1 cellular context compared by ENCODE assay signal in the genomic region with DNA sequence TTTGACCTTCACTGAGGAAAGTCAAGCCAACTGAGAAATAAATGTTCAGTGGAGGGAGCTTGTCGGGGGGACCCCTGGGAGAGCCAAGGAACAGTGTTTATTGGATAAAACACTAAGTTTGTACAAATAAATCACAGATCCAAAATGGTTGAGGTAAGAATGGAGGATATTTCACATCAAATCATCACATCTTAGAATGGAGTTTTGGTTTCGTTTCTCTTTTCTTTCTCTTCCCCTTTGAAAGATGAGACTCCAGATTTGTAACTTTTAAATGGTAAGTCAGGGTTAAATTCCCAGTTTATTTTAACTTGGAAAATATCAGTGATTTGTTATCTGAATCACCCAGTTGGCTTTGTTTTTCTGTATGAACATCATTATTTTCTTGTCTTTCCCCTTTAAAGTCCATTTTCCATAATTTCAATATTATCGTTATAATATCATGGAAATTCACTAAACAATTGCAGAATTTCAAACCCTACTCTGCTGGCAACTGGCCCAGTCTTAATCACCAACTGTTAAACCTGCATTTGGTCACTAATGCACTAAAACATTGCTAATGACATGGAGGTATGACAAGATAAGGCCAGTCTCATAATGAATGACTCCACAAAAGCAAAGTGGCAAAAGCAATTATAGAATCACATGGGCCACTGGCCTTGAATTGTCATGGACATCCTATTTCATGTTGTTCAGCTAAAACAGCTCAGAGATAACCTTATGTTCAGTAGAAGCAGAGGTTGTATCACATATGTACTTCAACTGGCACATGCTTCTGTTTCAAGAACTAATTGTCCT.
TF ChIP-seq lines count a peak whose summit lies in the region.

No MANE protein-coding gene starts in this region.

TF ChIP-seq in SK-N-SH, 30 proteins besides CTCF, POLR2A, EP300 and RAD21 (continued from another document):
- TF ChIP-seq, protein P1, sequence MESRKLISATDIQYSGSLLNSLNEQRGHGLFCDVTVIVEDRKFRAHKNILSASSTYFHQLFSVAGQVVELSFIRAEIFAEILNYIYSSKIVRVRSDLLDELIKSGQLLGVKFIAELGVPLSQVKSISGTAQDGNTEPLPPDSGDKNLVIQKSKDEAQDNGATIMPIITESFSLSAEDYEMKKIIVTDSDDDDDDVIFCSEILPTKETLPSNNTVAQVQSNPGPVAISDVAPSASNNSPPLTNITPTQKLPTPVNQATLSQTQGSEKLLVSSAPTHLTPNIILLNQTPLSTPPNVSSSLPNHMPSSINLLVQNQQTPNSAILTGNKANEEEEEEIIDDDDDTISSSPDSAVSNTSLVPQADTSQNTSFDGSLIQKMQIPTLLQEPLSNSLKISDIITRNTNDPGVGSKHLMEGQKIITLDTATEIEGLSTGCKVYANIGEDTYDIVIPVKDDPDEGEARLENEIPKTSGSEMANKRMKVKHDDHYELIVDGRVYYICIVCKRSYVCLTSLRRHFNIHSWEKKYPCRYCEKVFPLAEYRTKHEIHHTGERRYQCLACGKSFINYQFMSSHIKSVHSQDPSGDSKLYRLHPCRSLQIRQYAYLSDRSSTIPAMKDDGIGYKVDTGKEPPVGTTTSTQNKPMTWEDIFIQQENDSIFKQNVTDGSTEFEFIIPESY (IDR thresholded peaks at IDR 0.05; ENCODE audit: borderline replicate concordance, low read depth): peak; percentile 32; the same call in 1 of the 2 replicates
- TF ChIP-seq FOSL2 (IDR thresholded peaks at IDR 0.05; ENCODE audit: borderline replicate concordance, low read depth) (0 out of 2 replicates have a peak, but pooled peaks have one; percentile 4), MEF2A (IDR thresholded peaks at IDR 0.05; ENCODE audit: borderline replicate concordance, low read depth) (no peak), ELF1 (IDR thresholded peaks at IDR 0.05) (no peak), RFX5 (IDR thresholded peaks at IDR 0.05; ENCODE audit: low read length) (0 out of 2 replicates have a peak, but pooled peaks have one; percentile 43), CHD2 (IDR thresholded peaks at IDR 0.05; ENCODE audit: low read length, partially characterized antibody) (peak; percentile 93), NRF1 (IDR thresholded peaks at IDR 0.05; ENCODE audit: low read depth, low read length) (no peak), TCF12 (IDR thresholded peaks at IDR 0.05) (peak; percentile 96), MXI1 (IDR thresholded peaks at IDR 0.05; ENCODE audit: low read depth, low read length) (peak; percentile 65; the same call in 1 of the 2 replicates), FOXM1 (IDR thresholded peaks at IDR 0.05; ENCODE audit: low read depth) (peak; percentile 65; the same call in 1 of the 2 replicates), JUND (IDR thresholded peaks at IDR 0.05) (peak; percentile 74), GATA2 (CRISPR knock-in tag; IDR thresholded peaks at IDR 0.05) (peak; percentile 99), SMC3 (IDR thresholded peaks at IDR 0.05; ENCODE audit: low read depth, low read length) (peak; percentile 15; the same call in 1 of the 2 replicates), TEAD4 (IDR thresholded peaks at IDR 0.05; ENCODE audit: borderline replicate concordance, insufficient read depth) (peak; percentile 87), FOXJ3 (CRISPR knock-in tag; IDR thresholded peaks at IDR 0.05) (peak; percentile 97), NFIC (IDR thresholded peaks at IDR 0.05; ENCODE audit: borderline replicate concordance) (peak; percentile 89), EZH2phosphoT487 (IDR thresholded peaks at IDR 0.05; ENCODE audit: borderline replicate concordance, low read depth) (no peak), RXRA (IDR thresholded peaks at IDR 0.05; ENCODE audit: borderline replicate concordance, low read depth) (no peak), RCOR1 (IDR thresholded peaks at IDR 0.05; ENCODE audit: low read length) (peak; percentile 99), SIN3A (IDR thresholded peaks at IDR 0.05; ENCODE audit: borderline replicate concordance, low read depth, low read length) (0 out of 2 replicates have a peak, but pooled peaks have one; percentile 67), POLR2AphosphoS5 (IDR thresholded peaks at IDR 0.05; ENCODE audit: low read depth, low read length) (peak; percentile 87), YY1 (IDR thresholded peaks at IDR 0.05; ENCODE audit: low read depth) (no peak), GABPA (IDR thresholded peaks at IDR 0.05; ENCODE audit: low read depth) (no peak), TAF1 (IDR thresholded peaks at IDR 0.05; ENCODE audit: borderline replicate concordance, low read depth, low read length) (no peak)
- TF ChIP-seq, protein P2, sequence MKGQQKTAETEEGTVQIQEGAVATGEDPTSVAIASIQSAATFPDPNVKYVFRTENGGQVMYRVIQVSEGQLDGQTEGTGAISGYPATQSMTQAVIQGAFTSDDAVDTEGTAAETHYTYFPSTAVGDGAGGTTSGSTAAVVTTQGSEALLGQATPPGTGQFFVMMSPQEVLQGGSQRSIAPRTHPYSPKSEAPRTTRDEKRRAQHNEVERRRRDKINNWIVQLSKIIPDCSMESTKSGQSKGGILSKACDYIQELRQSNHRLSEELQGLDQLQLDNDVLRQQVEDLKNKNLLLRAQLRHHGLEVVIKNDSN (IDR thresholded peaks at IDR 0.05; ENCODE audit: borderline replicate concordance, low read depth): peak; percentile 64; the same call in 1 of the 2 replicates
- TF ChIP-seq, protein P3, sequence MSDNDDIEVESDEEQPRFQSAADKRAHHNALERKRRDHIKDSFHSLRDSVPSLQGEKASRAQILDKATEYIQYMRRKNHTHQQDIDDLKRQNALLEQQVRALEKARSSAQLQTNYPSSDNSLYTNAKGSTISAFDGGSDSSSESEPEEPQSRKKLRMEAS (IDR thresholded peaks at IDR 0.05; ENCODE audit: low read depth): no peak
- TF ChIP-seq, protein P4, sequence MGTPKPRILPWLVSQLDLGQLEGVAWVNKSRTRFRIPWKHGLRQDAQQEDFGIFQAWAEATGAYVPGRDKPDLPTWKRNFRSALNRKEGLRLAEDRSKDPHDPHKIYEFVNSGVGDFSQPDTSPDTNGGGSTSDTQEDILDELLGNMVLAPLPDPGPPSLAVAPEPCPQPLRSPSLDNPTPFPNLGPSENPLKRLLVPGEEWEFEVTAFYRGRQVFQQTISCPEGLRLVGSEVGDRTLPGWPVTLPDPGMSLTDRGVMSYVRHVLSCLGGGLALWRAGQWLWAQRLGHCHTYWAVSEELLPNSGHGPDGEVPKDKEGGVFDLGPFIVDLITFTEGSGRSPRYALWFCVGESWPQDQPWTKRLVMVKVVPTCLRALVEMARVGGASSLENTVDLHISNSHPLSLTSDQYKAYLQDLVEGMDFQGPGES (IDR thresholded peaks at IDR 0.05; ENCODE audit: low read depth, low read length): no peak
- TF ChIP-seq, protein P5, sequence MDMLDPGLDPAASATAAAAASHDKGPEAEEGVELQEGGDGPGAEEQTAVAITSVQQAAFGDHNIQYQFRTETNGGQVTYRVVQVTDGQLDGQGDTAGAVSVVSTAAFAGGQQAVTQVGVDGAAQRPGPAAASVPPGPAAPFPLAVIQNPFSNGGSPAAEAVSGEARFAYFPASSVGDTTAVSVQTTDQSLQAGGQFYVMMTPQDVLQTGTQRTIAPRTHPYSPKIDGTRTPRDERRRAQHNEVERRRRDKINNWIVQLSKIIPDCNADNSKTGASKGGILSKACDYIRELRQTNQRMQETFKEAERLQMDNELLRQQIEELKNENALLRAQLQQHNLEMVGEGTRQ (IDR thresholded peaks at IDR 0.05; ENCODE audit: borderline replicate concordance, low read depth, low read length): no peak; the same call in 1 of the 2 replicates
- TF ChIP-seq, protein P6, sequence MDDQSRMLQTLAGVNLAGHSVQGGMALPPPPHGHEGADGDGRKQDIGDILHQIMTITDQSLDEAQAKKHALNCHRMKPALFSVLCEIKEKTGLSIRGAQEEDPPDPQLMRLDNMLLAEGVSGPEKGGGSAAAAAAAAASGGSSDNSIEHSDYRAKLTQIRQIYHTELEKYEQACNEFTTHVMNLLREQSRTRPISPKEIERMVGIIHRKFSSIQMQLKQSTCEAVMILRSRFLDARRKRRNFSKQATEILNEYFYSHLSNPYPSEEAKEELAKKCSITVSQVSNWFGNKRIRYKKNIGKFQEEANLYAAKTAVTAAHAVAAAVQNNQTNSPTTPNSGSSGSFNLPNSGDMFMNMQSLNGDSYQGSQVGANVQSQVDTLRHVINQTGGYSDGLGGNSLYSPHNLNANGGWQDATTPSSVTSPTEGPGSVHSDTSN (IDR thresholded peaks at IDR 0.05): peak; percentile 95
